1 cellular context compared by ENCODE assay signal in the genomic region with DNA sequence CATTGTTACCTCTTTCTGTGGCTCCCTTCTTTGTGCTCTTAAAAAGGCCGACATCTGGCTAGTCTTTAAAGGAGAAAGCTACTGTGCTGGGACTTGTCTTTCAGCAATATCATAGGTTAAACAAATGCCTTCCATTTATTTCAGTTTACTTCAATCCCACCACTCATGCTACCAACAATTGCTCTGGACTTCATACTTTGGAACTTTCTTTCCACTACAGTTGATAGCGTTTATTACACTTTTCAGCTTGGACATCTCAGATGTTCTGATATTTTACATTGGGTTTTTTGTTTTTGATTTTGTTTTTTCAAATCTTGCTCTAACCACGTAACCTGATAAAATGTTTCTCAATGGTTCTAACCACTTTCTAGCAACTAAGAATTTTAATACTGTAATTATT.
TF ChIP-seq lines count a peak whose summit lies in the region.

No MANE protein-coding gene starts in this region.

TF ChIP-seq in K562, 482 proteins besides CTCF, POLR2A, EP300 and RAD21 (continued from another document):
- TF ChIP-seq, protein P1, sequence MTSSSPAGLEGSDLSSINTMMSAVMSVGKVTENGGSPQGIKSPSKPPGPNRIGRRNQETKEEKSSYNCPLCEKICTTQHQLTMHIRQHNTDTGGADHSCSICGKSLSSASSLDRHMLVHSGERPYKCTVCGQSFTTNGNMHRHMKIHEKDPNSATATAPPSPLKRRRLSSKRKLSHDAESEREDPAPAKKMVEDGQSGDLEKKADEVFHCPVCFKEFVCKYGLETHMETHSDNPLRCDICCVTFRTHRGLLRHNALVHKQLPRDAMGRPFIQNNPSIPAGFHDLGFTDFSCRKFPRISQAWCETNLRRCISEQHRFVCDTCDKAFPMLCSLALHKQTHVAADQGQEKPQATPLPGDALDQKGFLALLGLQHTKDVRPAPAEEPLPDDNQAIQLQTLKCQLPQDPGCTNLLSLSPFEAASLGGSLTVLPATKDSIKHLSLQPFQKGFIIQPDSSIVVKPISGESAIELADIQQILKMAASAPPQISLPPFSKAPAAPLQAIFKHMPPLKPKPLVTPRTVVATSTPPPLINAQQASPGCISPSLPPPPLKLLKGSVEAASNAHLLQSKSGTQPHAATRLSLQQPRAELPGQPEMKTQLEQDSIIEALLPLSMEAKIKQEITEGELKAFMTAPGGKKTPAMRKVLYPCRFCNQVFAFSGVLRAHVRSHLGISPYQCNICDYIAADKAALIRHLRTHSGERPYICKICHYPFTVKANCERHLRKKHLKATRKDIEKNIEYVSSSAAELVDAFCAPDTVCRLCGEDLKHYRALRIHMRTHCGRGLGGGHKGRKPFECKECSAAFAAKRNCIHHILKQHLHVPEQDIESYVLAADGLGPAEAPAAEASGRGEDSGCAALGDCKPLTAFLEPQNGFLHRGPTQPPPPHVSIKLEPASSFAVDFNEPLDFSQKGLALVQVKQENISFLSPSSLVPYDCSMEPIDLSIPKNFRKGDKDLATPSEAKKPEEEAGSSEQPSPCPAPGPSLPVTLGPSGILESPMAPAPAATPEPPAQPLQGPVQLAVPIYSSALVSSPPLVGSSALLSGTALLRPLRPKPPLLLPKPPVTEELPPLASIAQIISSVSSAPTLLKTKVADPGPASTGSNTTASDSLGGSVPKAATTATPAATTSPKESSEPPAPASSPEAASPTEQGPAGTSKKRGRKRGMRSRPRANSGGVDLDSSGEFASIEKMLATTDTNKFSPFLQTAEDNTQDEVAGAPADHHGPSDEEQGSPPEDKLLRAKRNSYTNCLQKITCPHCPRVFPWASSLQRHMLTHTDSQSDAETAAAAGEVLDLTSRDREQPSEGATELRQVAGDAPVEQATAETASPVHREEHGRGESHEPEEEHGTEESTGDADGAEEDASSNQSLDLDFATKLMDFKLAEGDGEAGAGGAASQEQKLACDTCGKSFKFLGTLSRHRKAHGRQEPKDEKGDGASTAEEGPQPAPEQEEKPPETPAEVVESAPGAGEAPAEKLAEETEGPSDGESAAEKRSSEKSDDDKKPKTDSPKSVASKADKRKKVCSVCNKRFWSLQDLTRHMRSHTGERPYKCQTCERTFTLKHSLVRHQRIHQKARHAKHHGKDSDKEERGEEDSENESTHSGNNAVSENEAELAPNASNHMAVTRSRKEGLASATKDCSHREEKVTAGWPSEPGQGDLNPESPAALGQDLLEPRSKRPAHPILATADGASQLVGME (CRISPR knock-in tag; IDR thresholded peaks at IDR 0.05): no peak
- TF ChIP-seq, protein P2, sequence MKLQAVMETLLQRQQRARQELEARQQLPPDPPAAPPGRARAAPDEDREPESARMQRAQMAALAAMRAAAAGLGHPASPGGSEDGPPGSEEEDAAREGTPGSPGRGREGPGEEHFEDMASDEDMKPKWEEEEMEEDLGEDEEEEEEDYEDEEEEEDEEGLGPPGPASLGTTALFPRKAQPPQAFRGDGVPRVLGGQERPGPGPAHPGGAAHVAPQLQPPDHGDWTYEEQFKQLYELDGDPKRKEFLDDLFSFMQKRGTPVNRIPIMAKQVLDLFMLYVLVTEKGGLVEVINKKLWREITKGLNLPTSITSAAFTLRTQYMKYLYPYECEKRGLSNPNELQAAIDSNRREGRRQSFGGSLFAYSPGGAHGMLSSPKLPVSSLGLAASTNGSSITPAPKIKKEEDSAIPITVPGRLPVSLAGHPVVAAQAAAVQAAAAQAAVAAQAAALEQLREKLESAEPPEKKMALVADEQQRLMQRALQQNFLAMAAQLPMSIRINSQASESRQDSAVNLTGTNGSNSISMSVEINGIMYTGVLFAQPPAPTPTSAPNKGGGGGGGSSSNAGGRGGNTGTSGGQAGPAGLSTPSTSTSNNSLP (IDR thresholded peaks at IDR 0.05; ENCODE audit: borderline replicate concordance, low read depth, low read length): no peak
- TF ChIP-seq ZNF23 (CRISPR knock-in tag; IDR thresholded peaks at IDR 0.05): no peak
- no peak for TF ChIP-seq SAP30 (IDR thresholded peaks at IDR 0.05; ENCODE audit: borderline replicate concordance, insufficient read depth, low read depth, low read length, poor library complexity, severe bottlenecking)
- no peak for TF ChIP-seq ZNF764 (CRISPR knock-in tag; IDR thresholded peaks at IDR 0.05; ENCODE audit: low read depth)
